In the genomic region with DNA sequence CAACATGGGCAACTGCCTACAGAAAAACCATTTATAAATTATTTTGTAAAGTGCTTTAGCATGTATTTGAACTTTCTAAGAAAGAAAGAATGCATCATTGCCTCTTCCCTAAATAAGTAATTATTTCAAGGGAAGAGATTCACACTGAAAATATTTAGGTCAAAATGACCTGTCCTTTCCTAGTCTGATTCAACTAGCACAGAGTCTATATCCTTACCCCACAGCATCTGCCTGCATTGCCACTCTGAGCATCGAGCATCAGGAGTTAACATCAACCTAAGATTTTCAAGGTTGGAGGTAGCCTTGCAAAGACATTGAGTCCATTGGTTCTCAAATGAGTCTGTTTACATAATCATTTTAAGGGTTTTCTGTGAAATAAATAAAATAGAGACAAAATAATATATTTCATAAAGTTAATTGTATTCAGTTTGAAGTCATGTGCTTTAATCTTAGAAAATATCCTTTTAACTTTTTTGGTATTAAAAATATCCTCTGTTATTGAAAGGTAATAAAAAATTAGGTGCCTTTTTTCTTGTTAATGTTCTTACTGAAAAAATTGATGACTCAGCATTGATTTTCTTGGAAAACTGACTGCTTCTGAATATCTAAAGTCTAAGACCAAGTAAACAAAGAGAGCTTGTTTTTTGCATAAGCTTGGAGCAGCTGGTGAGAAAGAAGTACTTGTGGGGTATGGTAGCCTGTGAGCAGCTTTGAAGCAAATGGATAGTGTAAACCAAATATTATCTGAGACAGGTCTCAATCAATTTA, we compare ENCODE assay signal across 21 cellular contexts.
"Had no signal": no experiment of that assay in that cellular context is flagged by ENCODE, and none has a peak within 500 bp of the region (broad histone marks: within the 10 kb centered on the region; RNA-seq: fewer than 3 reads in every experiment).

No MANE protein-coding gene starts in this region.

- DNase-seq: activated CD4-positive, alpha-beta T cell treated with anti-CD3 and anti-CD28 coated beads, Interleukin-2, amount 10 ng/mL, durations not matched to agents 24 days and 14 days; activated CD8-positive, alpha-beta T cell treated with anti-CD3 and anti-CD28 coated beads, Interleukin-2, amount 10 ng/mL, durations not matched to agents 7 days and 5 days; activated gamma-delta T cell; activated naive CD4-positive, alpha-beta T cell treated with anti-CD3 and anti-CD28 coated beads, Interleukin-2, amount 50 U/mL, for 16 hours; activated naive CD8-positive, alpha-beta T cell treated with anti-CD3 and anti-CD28 coated beads, Interleukin-2, amount 50 U/mL, for 24 hours; body of pancreas; effector CD4-positive, alpha-beta T cell; foreskin keratinocyte; kidney glomerular epithelial cell; left lung; naive thymus-derived CD4-positive, alpha-beta T cell; retina; spleen; stimulated activated CD4-positive, alpha-beta T cell treated with anti-CD3 and anti-CD28 coated beads, Interleukin-4, amount 100 ng/mL, for 1 hour; stimulated activated naive CD4-positive, alpha-beta T cell; T-helper 17 cell had no signal

- H3K27ac ChIP-seq: body of pancreas, cardiac muscle cell, foreskin keratinocyte, left lung, neural progenitor cell, spleen, thoracic aorta had no signal

- H3K9me3 ChIP-seq: body of pancreas, spleen, thoracic aorta had no signal

- H3K27me3 ChIP-seq: body of pancreas, cardiac muscle cell, foreskin keratinocyte, left lung, neural progenitor cell, spleen had no signal

- H3K4me1 ChIP-seq: body of pancreas, foreskin keratinocyte, left lung, spleen had no signal

- H3K4me3 ChIP-seq: body of pancreas, cardiac muscle cell, left lung, lung, neural progenitor cell, spleen, thoracic aorta had no signal

- H3K36me3 ChIP-seq: cardiac muscle cell, left lung, neural progenitor cell, spleen, thoracic aorta had no signal

- ATAC-seq: activated CD4-positive, CD25-positive, alpha-beta regulatory T cell treated with anti-CD3 and anti-CD28 coated beads, Interleukin-2, amount 50 U/mL, for 24 hours; activated CD8-positive, alpha-beta T cell treated with anti-CD3 and anti-CD28 coated beads, Interleukin-2, amount 10 ng/mL, durations not matched to agents 7 days and 5 days; activated naive CD8-positive, alpha-beta T cell treated with anti-CD3 and anti-CD28 coated beads, Interleukin-2, amount 50 U/mL, for 24 hours; body of pancreas; foreskin keratinocyte; left lung; naive thymus-derived CD4-positive, alpha-beta T cell; T-helper 17 cell had no signal

- H3K9ac ChIP-seq: neural progenitor cell had no signal
